Comparison of ENCODE assay signal across 20 cellular contexts in the genomic region with DNA sequence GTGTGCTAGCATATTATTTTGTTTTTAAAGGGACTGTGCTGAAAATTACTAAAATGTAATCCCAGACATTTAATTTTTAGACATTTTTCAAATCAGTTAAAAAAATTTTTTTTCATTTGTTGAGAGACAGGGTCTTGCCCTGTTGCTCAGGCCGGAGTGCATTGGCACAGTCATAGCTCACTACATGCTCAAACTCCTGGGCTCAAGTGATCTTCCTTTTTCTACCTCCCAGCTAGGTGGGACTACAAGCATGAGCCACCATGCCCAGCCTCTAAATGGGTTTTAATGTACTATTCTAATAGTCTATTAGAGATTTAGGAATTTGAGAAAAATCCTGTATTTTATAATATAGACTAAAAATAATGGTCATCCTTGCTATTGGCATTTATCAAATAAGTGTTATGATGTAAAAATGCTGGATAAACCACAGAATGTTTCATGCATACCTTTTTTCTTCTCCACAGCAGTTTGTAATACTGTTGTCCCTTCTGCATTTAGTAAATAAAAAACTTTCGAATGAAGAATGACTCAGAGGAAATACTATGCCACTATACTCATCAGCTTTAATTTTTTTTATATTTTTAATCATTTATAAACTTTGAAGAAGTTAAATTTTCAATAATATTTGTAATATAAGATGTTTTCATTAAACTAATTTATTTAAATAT. TPM values are rescaled to one million over a fixed set of nuclear protein-coding genes. Genes with fewer than 3 reads are reported as not detected.
DNase-seq lines count a peak whose midpoint lies in the region; ATAC-seq, FAIRE-seq and TF ChIP-seq lines count a peak whose summit lies in the region.
"Had no signal": no experiment of that assay in that cellular context is flagged by ENCODE, and none has a peak within 500 bp of the region (broad histone marks: within the 10 kb centered on the region; RNA-seq: fewer than 3 reads in every experiment).

No MANE protein-coding gene starts in this region.

- H3K36me3 Mint-ChIP-seq in GM23338 (ENCODE audit: low read depth) (peaks cover 20% of the 10 kb centered on the region), progenitor cell of endocrine pancreas (ENCODE audit: insufficient read depth) (peaks cover 1% of the 10 kb centered on the region)

- TF ChIP-seq CTCF in kidney (IDR thresholded peaks at IDR 0.05; ENCODE audit: borderline replicate concordance, extremely low read depth, insufficient read depth): no peak
- TF ChIP-seq CTCF in GM23338 (conservative IDR thresholded peaks at IDR 0.05; ENCODE audit: low read depth in 2 of 2): no peak
- TF ChIP-seq CTCF in progenitor cell of endocrine pancreas (IDR thresholded peaks at IDR 0.05; ENCODE audit: unreplicated experiment): no peak

- H3K4me3 ChIP-seq in kidney (ENCODE audit: low read length in 2 of 2) (no peak overlapping the region), GM23338 (no peak overlapping the region)
- H3K4me3 ChIP-seq: gastroesophageal sphincter, SK-N-MC had no signal

- DNase-seq in AG08395 (ENCODE audit: low spot score) (peak; percentile 57), M059J (ENCODE audit: low read depth) (peak; percentile 59), dermis blood vessel endothelial cell (peak; percentile 21), kidney (peak; percentile 15), GM23338 (ENCODE audit: low spot score) (no peak), middle frontal gyrus (ENCODE audit: extremely low spot score, low spot score) (no peak), progenitor cell of endocrine pancreas (ENCODE audit: low spot score, unreplicated experiment) (no peak)
- DNase-seq: activated CD4-positive, alpha-beta T cell treated with anti-CD3 and anti-CD28 coated beads for 36 hours; activated naive CD4-positive, alpha-beta T cell treated with Interleukin-2 at 50 U/mL for 16 hours; H7; MM.1S; NCI-H2029 treated with DMSO at 0.1 percent for 48 hours; NCI-H526 treated with DMSO at 0.1 percent for 48 hours; OCI-M1; right cardiac atrium had no signal

- H3K4me2 ChIP-seq in GM23338: no peak overlapping the region

- H3F3A ChIP-seq in GM23338 (replicated peaks; ENCODE audit: low read depth): no peaks in the 10 kb centered on the region

- ATAC-seq in GM23338 (no peak), GM21786 (IDR thresholded peaks at IDR 0.05; ENCODE audit: unreplicated experiment) (no peak)
- ATAC-seq: activated CD4-positive, alpha-beta T cell treated with anti-CD3 and anti-CD28 coated beads for 36 hours; gastroesophageal sphincter; right cardiac atrium had no signal

- H3K9me2 ChIP-seq in GM23338 (ENCODE audit: insufficient read depth): no peaks in the 10 kb centered on the region

- no peaks in the 10 kb centered on the region for H3K79me2 ChIP-seq in GM23338 (replicated peaks; ENCODE audit: insufficient read depth)

- H3K27me3 Mint-ChIP-seq in GM23338 (ENCODE audit: insufficient read depth, low read depth, poor library complexity) (no peaks in the 10 kb centered on the region), progenitor cell of endocrine pancreas (no peaks in the 10 kb centered on the region)
- H3K27me3 Mint-ChIP-seq: activated CD4-positive, alpha-beta T cell treated with anti-CD3 and anti-CD28 coated beads for 36 hours; memory B cell had no signal

- no peak for FAIRE-seq in kidney (lab: Jason Lieb, UNC)

- H3K27ac ChIP-seq in kidney (ENCODE audit: low read depth in 2 of 2, low read length in 2 of 2) (no peak overlapping the region), GM23338 (ENCODE audit: low read depth) (no peak overlapping the region)
- H3K27ac ChIP-seq: SK-N-MC had no signal

- H3K27ac Mint-ChIP-seq in GM23338: no peak overlapping the region
- no peak overlapping the region for H3K27ac Mint-ChIP-seq in progenitor cell of endocrine pancreas
- H3K27ac Mint-ChIP-seq: activated CD4-positive, alpha-beta T cell treated with anti-CD3 and anti-CD28 coated beads for 36 hours; memory B cell had no signal

- H3K27me3 ChIP-seq in GM23338 (ENCODE audit: insufficient read depth): no peaks in the 10 kb centered on the region
- H3K27me3 ChIP-seq: gastroesophageal sphincter had no signal

- H3K4me1 Mint-ChIP-seq in GM23338: peaks cover 5% of the 10 kb centered on the region; the same call in 2 of the 3 replicates
- H3K4me1 Mint-ChIP-seq in progenitor cell of endocrine pancreas (ENCODE audit: low read depth): no peaks in the 10 kb centered on the region

- no peaks in the 10 kb centered on the region for H3K9me3 ChIP-seq in kidney (ENCODE audit: control insufficient read depth in 1 of 2, low read length in 2 of 2)
- H3K9me3 ChIP-seq: gastroesophageal sphincter had no signal

- H4K20me1 ChIP-seq in GM23338 (replicated peaks; ENCODE audit: insufficient read depth): no peaks in the 10 kb centered on the region

- intact Hi-C loops in kidney (cut with DNase I): no loop called here

- no peaks in the 10 kb centered on the region for H3K9me3 Mint-ChIP-seq in GM23338
- no peaks in the 10 kb centered on the region for H3K9me3 Mint-ChIP-seq in progenitor cell of endocrine pancreas (ENCODE audit: low read depth)
- H3K9me3 Mint-ChIP-seq: memory B cell, nephron had no signal

- peaks cover 6 to 9% of the 10 kb centered on the region in 2 donors for H3K4me1 ChIP-seq in kidney (ENCODE audit: control insufficient read depth in 1 of 2, insufficient read depth in 1 of 2, low read depth in 1 of 2, low read length in 2 of 2)
- H3K4me1 ChIP-seq in GM23338 (ENCODE audit: insufficient read depth): peaks cover 5% of the 10 kb centered on the region; the same call in 1 of the 2 replicates

- H3K9ac ChIP-seq in kidney (ENCODE audit: low read length in 2 of 2): no peak overlapping the region

- H3K36me3 ChIP-seq in kidney (ENCODE audit: control insufficient read depth in 1 of 2, insufficient read depth in 2 of 2, low read length in 2 of 2): peaks cover 9% of the 10 kb centered on the region in 2 donors
- H3K36me3 ChIP-seq in GM23338 (ENCODE audit: insufficient read depth): no peaks in the 10 kb centered on the region

- no peak overlapping the region for H3K4me3 Mint-ChIP-seq in GM23338
- H3K4me3 Mint-ChIP-seq in progenitor cell of endocrine pancreas (ENCODE audit: low read depth): no peak overlapping the region
- H3K4me3 Mint-ChIP-seq: activated CD4-positive, alpha-beta T cell treated with anti-CD3 and anti-CD28 coated beads for 36 hours; memory B cell; nephron had no signal

- H2AFZ ChIP-seq in GM23338: no peak overlapping the region

RNA-seq across cellular contexts. Expression of a gene that starts 29.8 kb away (rescaled TPM):
- 5.5 and 6.2 TPM in 2 replicates for total RNA-seq in M059J (2014; rRNA removed; shearing (Covaris generic))
- total RNA-seq in dermis blood vessel endothelial cell (12.4 and 14.9 TPM in 2 replicates), kidney (58.0 TPM), progenitor cell of endocrine pancreas (3.5 and 4.6 TPM in 2 replicates)
- polyA plus RNA-seq in kidney (ENCODE audit: insufficient read depth, low read depth, low replicate concordance) (7.9 TPM), GM23338 (2016; fragmentation: Nextera tagmentation; extraction: Ambion mirVana) (0.54 and 0.66 TPM in 2 replicates)
- 2.0 and 2.4 TPM in 2 replicates for total RNA-seq in GM23338 (2014; rRNA removed; shearing (Covaris generic))

Comparison
In these comparisons a context has a peak if more than half of its experiments do, and no peak if none do; other contexts are left out.
1. DNase-seq: peak in AG08395 (single experiment), M059J (single experiment), dermis blood vessel endothelial cell (single experiment) and kidney (single experiment); none in GM23338 (single experiment), middle frontal gyrus (single experiment) and progenitor cell of endocrine pancreas (single experiment).